26 cellular contexts compared by ENCODE assay signal in genomic region chr10:62479523-62479922, GRCh38.
"Had no signal": no experiment of that assay in that cellular context is flagged by ENCODE, and none has a peak within 500 bp of the region (broad histone marks: within the 10 kb centered on the region; RNA-seq: fewer than 3 reads in every experiment).

No MANE protein-coding gene starts in this region.

- H3K79me2 ChIP-seq: hepatocyte had no signal

- H3K4me3 ChIP-seq: colonic mucosa, gastrocnemius medialis, heart right ventricle, hepatocyte, left lung, lower lobe of right lung had no signal

- H3K4me1 ChIP-seq: colonic mucosa, left lung, lower lobe of right lung had no signal

- H3K27me3 ChIP-seq: colonic mucosa, gastrocnemius medialis, heart right ventricle, hepatocyte, left lung had no signal

- H3K36me3 ChIP-seq: colonic mucosa, gastrocnemius medialis, heart right ventricle, left lung, lower lobe of right lung had no signal

- DNase-seq: colonic mucosa; cortex of kidney; effector CD8-positive, alpha-beta T cell; effector memory CD8-positive, alpha-beta T cell; endodermal cell; erythroblast; foreskin fibroblast; foreskin melanocyte; gastrocnemius medialis; glutamatergic neuron; head of caudate nucleus; heart right ventricle; hypothalamus; immature natural killer cell; islet precursor cell; kidney; kidney glomerular epithelial cell; left cardiac atrium; left lung; left ventricle myocardium superior; lower lobe of right lung; mesendoderm; midbrain; naive thymus-derived CD4-positive, alpha-beta T cell had no signal

- H3K27ac ChIP-seq: colonic mucosa, epithelial cell of prostate, gastrocnemius medialis, heart right ventricle, hepatocyte, left lung, lower lobe of right lung had no signal

- H3K4me2 ChIP-seq: hepatocyte had no signal

- H2AFZ ChIP-seq: hepatocyte had no signal

- H3K9me3 ChIP-seq: colonic mucosa, gastrocnemius medialis, left lung, lower lobe of right lung had no signal
